In genomic region chr22:49201046-49201970, GRCh38 we compare ENCODE assay signal across 1 cellular context.
TF ChIP-seq lines count a peak whose summit lies in the region.

No MANE protein-coding gene starts in this region.

TF ChIP-seq in WTC11, 78 proteins besides CTCF, POLR2A, EP300 and RAD21 (continued from another document):
- TF ChIP-seq PRDM15 (CRISPR knock-in tag; IDR thresholded peaks at IDR 0.05) (no peak), OVOL2 (CRISPR knock-in tag; IDR thresholded peaks at IDR 0.05; ENCODE audit: borderline replicate concordance) (no peak)
